ENCODE assay signal across 19 cellular contexts in the genomic region with DNA sequence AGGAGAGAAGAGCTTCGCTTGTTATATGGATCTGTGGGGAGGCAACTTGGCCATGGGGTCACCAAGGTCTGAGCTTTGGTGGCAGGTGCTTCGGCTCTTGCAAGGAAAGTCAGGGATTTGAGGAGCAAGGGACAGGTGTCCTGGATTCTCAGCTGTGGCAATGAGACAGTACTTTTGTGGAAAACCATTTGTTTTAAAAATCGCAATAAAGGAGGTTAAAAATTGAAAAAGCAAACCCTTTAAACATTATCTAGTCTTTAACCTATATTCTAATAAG.
"Had no signal": no experiment of that assay in that cellular context is flagged by ENCODE, and none has a peak within 500 bp of the region (broad histone marks: within the 10 kb centered on the region; RNA-seq: fewer than 3 reads in every experiment).

No MANE protein-coding gene starts in this region.

- H2AFZ ChIP-seq: hepatocyte, neural progenitor cell had no signal

- H3K79me2 ChIP-seq: hepatocyte had no signal

- ATAC-seq: effector memory CD8-positive, alpha-beta T cell had no signal

- H3K9me3 Mint-ChIP-seq: activated CD4-positive, alpha-beta memory T cell treated with anti-CD3 and anti-CD28 coated beads for 36 hours; activated naive CD4-positive, alpha-beta T cell treated with anti-CD3 and anti-CD28 coated beads, Interleukin-2, amount 50 U/mL, for 72 hours; effector memory CD8-positive, alpha-beta T cell; neural progenitor cell; stimulated activated naive CD8-positive, alpha-beta T cell treated with anti-CD3 and anti-CD28 coated beads, Interleukin-15, Interleukin-2, amounts not matched to agents 100 ng/mL and 50 ng/mL, for 24 hours; T-helper 1 cell treated with Interleukin-12 subunit alpha and Interleukin-12 subunit beta and Interleukin-4 antibody, amounts not matched to agents 30 μg/mL and 1 μg/mL, for 36 hours had no signal

- H3K4me2 ChIP-seq: hepatocyte, neural progenitor cell had no signal

- H3K9ac ChIP-seq: neural progenitor cell had no signal

- H3K27ac Mint-ChIP-seq: activated naive CD4-positive, alpha-beta T cell treated with anti-CD3 and anti-CD28 coated beads, Interleukin-2, amount 50 U/mL, for 72 hours; neural progenitor cell; T-helper 1 cell treated with Interleukin-12 subunit alpha and Interleukin-12 subunit beta and Interleukin-4 antibody, amounts not matched to agents 30 μg/mL and 1 μg/mL, for 36 hours had no signal

- H3K9me3 ChIP-seq: lower lobe of right lung, prostate gland, right atrium auricular region, transverse colon, uterus had no signal

- H3K27ac ChIP-seq: epithelial cell of prostate, hepatocyte, lower lobe of right lung, neural progenitor cell, prostate gland, right atrium auricular region, transverse colon, uterus had no signal

- H3K4me3 Mint-ChIP-seq: activated CD4-positive, alpha-beta memory T cell treated with anti-CD3 and anti-CD28 coated beads for 36 hours; activated CD4-positive, alpha-beta T cell treated with anti-CD3 and anti-CD28 coated beads for 36 hours; neural progenitor cell; stimulated activated naive CD8-positive, alpha-beta T cell treated with anti-CD3 and anti-CD28 coated beads, Interleukin-15, Interleukin-2, amounts not matched to agents 100 ng/mL and 50 ng/mL, for 24 hours; T-helper 1 cell treated with Interleukin-12 subunit alpha and Interleukin-12 subunit beta and Interleukin-4 antibody, amounts not matched to agents 30 μg/mL and 1 μg/mL, for 36 hours had no signal

- H3K4me3 ChIP-seq: hepatocyte, lower lobe of right lung, neural progenitor cell, prostate gland, right atrium auricular region, transverse colon, uterus had no signal

- H3K27me3 ChIP-seq: hepatocyte, neural progenitor cell, right atrium auricular region, transverse colon, uterus had no signal

- DNase-seq: activated CD4-positive, alpha-beta memory T cell treated with anti-CD3 and anti-CD28 coated beads for 36 hours; activated CD4-positive, alpha-beta T cell treated with anti-CD3 and anti-CD28 coated beads for 36 hours; activated T-cell treated with anti-CD3 and anti-CD28 coated beads, Interleukin-2, amount 50 U/mL, for 1 hour; dermis blood vessel endothelial cell; effector memory CD8-positive, alpha-beta T cell; foreskin fibroblast; left colon; stimulated activated CD4-positive, alpha-beta T cell treated with anti-CD3 and anti-CD28 coated beads, Interleukin-2, amount 100 ng/mL, for 24 hours; transverse colon; uterus had no signal

- H3K4me1 ChIP-seq: uterus had no signal

- H3K36me3 ChIP-seq: lower lobe of right lung, neural progenitor cell, prostate gland, right atrium auricular region, transverse colon, uterus had no signal

- H3K27me3 Mint-ChIP-seq: activated CD4-positive, alpha-beta memory T cell treated with anti-CD3 and anti-CD28 coated beads for 36 hours; activated CD4-positive, alpha-beta T cell treated with anti-CD3 and anti-CD28 coated beads for 36 hours; effector memory CD8-positive, alpha-beta T cell; stimulated activated naive CD8-positive, alpha-beta T cell treated with anti-CD3 and anti-CD28 coated beads, Interleukin-15, Interleukin-2, amounts not matched to agents 100 ng/mL and 50 ng/mL, for 24 hours had no signal
